ENCODE assay signal across 8 cellular contexts in the genomic region with DNA sequence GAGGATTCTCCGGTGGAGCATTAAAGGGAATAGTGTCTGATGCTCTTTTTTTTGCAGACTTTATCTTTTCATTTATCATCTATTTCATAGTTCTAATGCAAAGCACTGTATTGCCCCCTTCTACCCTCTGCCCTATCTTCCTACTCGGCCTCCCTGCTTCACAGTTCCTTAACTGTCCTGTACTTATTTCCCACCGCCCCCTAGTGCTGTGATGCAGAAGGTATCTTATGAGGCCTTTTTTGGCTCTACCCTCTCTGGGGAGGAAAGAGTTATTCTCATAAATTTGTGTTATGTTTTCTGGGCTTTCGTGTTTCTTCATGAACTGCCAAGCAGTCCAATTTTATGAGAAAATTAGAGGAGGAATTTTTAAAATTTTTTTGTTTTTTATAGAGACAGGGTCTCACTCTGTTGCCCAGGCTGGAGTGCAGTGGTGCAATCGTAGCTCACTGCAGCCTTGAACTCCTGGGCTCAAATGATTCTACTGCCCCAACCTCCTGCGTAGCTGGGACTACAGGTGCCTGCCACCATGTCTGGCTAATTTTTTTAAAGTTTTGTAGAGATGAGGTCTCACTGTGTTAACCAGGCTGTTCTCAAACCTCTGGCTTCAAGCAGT. TPM values are rescaled to one million over a fixed set of nuclear protein-coding genes. Genes with fewer than 3 reads are reported as not detected.
A peak's percentile ranks its signal among the peaks of the same experiment; 100 is the strongest.
DNase-seq lines count a peak whose midpoint lies in the region; ATAC-seq and TF ChIP-seq lines count a peak whose summit lies in the region.

No MANE protein-coding gene starts in this region.

- peak overlapping the region; percentile 49 for H2BK5ac ChIP-seq in IMR-90 (ENCODE audit: low read depth, low read length, poor library complexity, severe bottlenecking)

- H2BK15ac ChIP-seq in IMR-90 (ENCODE audit: low read depth, low read length): no peak overlapping the region

- H3K9me2 ChIP-seq in PC-9 (ENCODE audit: insufficient read depth): no peaks in the 10 kb centered on the region

- peak overlapping the region; percentile 25; the same call in 1 of the 2 replicates for H3K23ac ChIP-seq in IMR-90 (ENCODE audit: low read depth, low read length)

- no TSS peak for BruUV-seq in IMR-90 (replicated peaks; lab: Mats Ljungman, UMichigan)
- no TSS peak for BruUV-seq in PC-9 (replicated peaks; lab: Mats Ljungman, UMichigan)

- TF ChIP-seq CTCF in AG09319 (IDR thresholded peaks at IDR 0.05; ENCODE audit: low read depth, low read length) (peak; percentile 77), IMR-90 (conservative IDR thresholded peaks at IDR 0.05; ENCODE audit: low read depth, low read length) (peak; percentile 69), PC-9 (conservative IDR thresholded peaks at IDR 0.05) (peak; percentile 83), heart left ventricle (IDR thresholded peaks at IDR 0.05) (peak in 11 of 12 donors; percentile 29 to 64 (median 55)), prostate gland (IDR thresholded peaks at IDR 0.05) (peak in 3 of 4 experiments; percentile 30 to 71 (median 63))

- H2AK9ac ChIP-seq in IMR-90 (replicated peaks; ENCODE audit: low read depth, low read length, poor library complexity): no peak overlapping the region

- H3K36me3 ChIP-seq in IMR-90 (ENCODE audit: control insufficient read depth, insufficient read depth, low read length): peaks cover 14% of the 10 kb centered on the region
- 0 out of 2 replicates have a peak, but pooled peaks cover 3% of the 10 kb centered on the region for H3K36me3 ChIP-seq in PC-9 (ENCODE audit: low read depth)
- peaks cover 0 to 35% (median 18%) of the 10 kb centered on the region in 9 donors for H3K36me3 ChIP-seq in heart left ventricle
- no peaks in the 10 kb centered on the region for H3K36me3 ChIP-seq in prostate gland

- H3K4me3 Mint-ChIP-seq in activated naive CD8-positive, alpha-beta T cell treated with anti-CD3 and anti-CD28 coated beads, Interleukin-2, amount 10 ng/mL, durations not matched to agents 7 days and 5 days: peak overlapping the region; percentile 99

- WGBS in IMR-90 (ENCODE audit: extremely low coverage in 2 of 2, insufficient read length in 1 of 2), 2 experiments: 50% methylated on average over 2 of the region's 6 CpGs; no CpG with 5 or more reads in 1 of the 2 experiments
- WGBS in heart left ventricle, 4 donors: 27 to 30% (median 28%) methylated on average over 6 of the region's 6 CpGs
- 8% methylated on average over 6 of the region's 6 CpGs for WGBS in prostate gland

- no peaks in the 10 kb centered on the region for H3K9me3 ChIP-seq in IMR-90 (ENCODE audit: control insufficient read depth, insufficient read depth, low read length)
- H3K9me3 ChIP-seq in PC-9 (ENCODE audit: insufficient read depth, low read depth): no peaks in the 10 kb centered on the region
- H3K9me3 ChIP-seq in heart left ventricle: no peaks in the 10 kb centered on the region
- no peaks in the 10 kb centered on the region for H3K9me3 ChIP-seq in prostate gland

- dilution Hi-C loops in IMR-90 (cut with HindIII; ENCODE audit: low sequenced_read_pairs, unreplicated experiment): no loop called here

- H4K20me1 ChIP-seq in IMR-90 (ENCODE audit: insufficient read depth, low read length): peaks cover 6% of the 10 kb centered on the region; the same call in 1 of the 2 replicates
- H4K20me1 ChIP-seq in PC-9 (ENCODE audit: insufficient read depth): 0 out of 2 replicates have a peak, but pooled peaks cover 7% of the 10 kb centered on the region

- H2AK5ac ChIP-seq in IMR-90 (ENCODE audit: low read depth, low read length): no peak overlapping the region

- no peak overlapping the region for H3K56ac ChIP-seq in IMR-90 (ENCODE audit: extremely low read depth, insufficient read depth, low read length)

- DNase-seq in AG09319 (ENCODE audit: extremely low read depth, low read depth): no peak
- DNase-seq in IMR-90: peak; percentile 69
- DNase-seq in PC-9: peak; percentile 43 to 57
- no peak for DNase-seq in activated naive CD8-positive, alpha-beta T cell treated with anti-CD3 and anti-CD28 coated beads, Interleukin-2, amount 10 ng/mL, durations not matched to agents 7 days and 5 days
- peak in 2 of 5 donors; percentile 33 to 60 for DNase-seq in heart left ventricle
- DNase-seq in prostate gland (ENCODE audit: low spot score): peak; percentile 36

- no peak overlapping the region for H4K91ac ChIP-seq in IMR-90 (ENCODE audit: insufficient read depth, low read depth, low read length)

- H3K27ac Mint-ChIP-seq in activated naive CD8-positive, alpha-beta T cell treated with anti-CD3 and anti-CD28 coated beads, Interleukin-2, amount 10 ng/mL, durations not matched to agents 7 days and 5 days: peak overlapping the region; percentile 99

- H3K79me1 ChIP-seq in IMR-90 (ENCODE audit: low read depth in 1 of 2, low read length in 2 of 2): peaks cover 11 to 35% of the 10 kb centered on the region in 2 experiments

- H3K4ac ChIP-seq in IMR-90 (ENCODE audit: low read depth, low read length): peak overlapping the region; percentile 68; the same call in 1 of the 2 replicates

- peak overlapping the region; percentile 61 for H3K4me3 ChIP-seq in IMR-90 (ENCODE audit: insufficient read depth, low read depth, low read length)
- peak overlapping the region; percentile 78 for H3K4me3 ChIP-seq in PC-9
- peak overlapping the region; percentile 53 to 90 (median 72) for H3K4me3 ChIP-seq in heart left ventricle
- H3K4me3 ChIP-seq in prostate gland: peak overlapping the region; percentile 44 to 70

- H3K18ac ChIP-seq in IMR-90 (ENCODE audit: low read depth, low read length): no peak overlapping the region

- H2BK120ac ChIP-seq in IMR-90 (ENCODE audit: low read depth, low read length): no peak overlapping the region

- peak overlapping the region; percentile 72 for H3K4me2 ChIP-seq in IMR-90 (ENCODE audit: low read depth, low read length)
- peak overlapping the region; percentile 83 for H3K4me2 ChIP-seq in PC-9

- H3K14ac ChIP-seq in IMR-90 (replicated peaks; ENCODE audit: low read depth, low read length): no peak overlapping the region

- in situ Hi-C loops in IMR-90 (cut with MboI; ENCODE audit: low sequenced_read_pairs): no loop called here

- intact Hi-C loops in IMR-90 (cut with micrococcal nuclease) (loop anchor here (1.0 kb wide), 1 partner anchor 73 kb away; no protein-coding TSS in a partner anchor), PC-9 (cut with micrococcal nuclease; ENCODE audit: unreplicated experiment) (loop anchor here (1.0 kb wide), 2 partner anchors 73 to 228 kb away; no protein-coding TSS in a partner anchor), heart left ventricle (cut with DNase I) (loop anchor here in 3 of 10 donors (2.0 kb wide), 2 partner anchors 17 to 19 kb away; a partner anchor contains a TSS), prostate gland (cut with DNase I) (no loop called here)

- no peak overlapping the region for H2BK20ac ChIP-seq in IMR-90 (ENCODE audit: low read depth, low read length)

- no peaks in the 10 kb centered on the region for H3K27me3 ChIP-seq in IMR-90 (ENCODE audit: control insufficient read depth, insufficient read depth, low read length)
- H3K27me3 ChIP-seq in PC-9 (ENCODE audit: insufficient read depth, low read depth): no peaks in the 10 kb centered on the region
- no peaks in the 10 kb centered on the region for H3K27me3 ChIP-seq in heart left ventricle
- no peaks in the 10 kb centered on the region for H3K27me3 ChIP-seq in prostate gland (replicated peaks; ENCODE audit: insufficient read depth)

- POLR2A ChIA-PET in IMR-90 (lab: Charles Lee; ENCODE audit: unreplicated experiment) (no interaction called here), PC-9 (lab: Charles Lee; ENCODE audit: unreplicated experiment) (no interaction called here)
- POLR2A ChIA-PET in activated naive CD8-positive, alpha-beta T cell treated with anti-CD3 and anti-CD28 coated beads, Interleukin-2, amount 10 ng/mL, durations not matched to agents 7 days and 5 days (lab: Charles Lee): interaction anchor here (1.3 to 3.5 kb wide), 3 partner anchors 18 to 122 kb away, joined by 6 to 23 read pairs (median 22); a partner anchor contains a TSS

- peaks cover 8% of the 10 kb centered on the region for H3F3A ChIP-seq in PC-9 (ENCODE audit: insufficient read depth, low read depth)

- TF ChIP-seq POLR2A in IMR-90 (IDR thresholded peaks at IDR 0.05; ENCODE audit: low read depth, low read length): no peak
- no peak for TF ChIP-seq POLR2A in heart left ventricle (IDR thresholded peaks at IDR 0.05)
- TF ChIP-seq POLR2A in prostate gland (IDR thresholded peaks at IDR 0.05): no peak

- TF ChIP-seq RAD21 in IMR-90 (IDR thresholded peaks at IDR 0.05; ENCODE audit: low read length): peak; percentile 67

- peaks cover 20% of the 10 kb centered on the region for H3K4me1 Mint-ChIP-seq in activated naive CD8-positive, alpha-beta T cell treated with anti-CD3 and anti-CD28 coated beads, Interleukin-2, amount 10 ng/mL, durations not matched to agents 7 days and 5 days

- no peak overlapping the region for H2AFZ ChIP-seq in IMR-90 (replicated peaks; ENCODE audit: low read length, poor library complexity)
- H2AFZ ChIP-seq in PC-9: peak overlapping the region; percentile 85

- H3K79me2 ChIP-seq in PC-9 (ENCODE audit: low read depth): peaks cover 33% of the 10 kb centered on the region

- ATAC-seq in GM18858 (IDR thresholded peaks at IDR 0.05; ENCODE audit: unreplicated experiment) (peak; percentile 26), IMR-90 (ENCODE audit: low read depth) (peak; percentile 60), heart left ventricle (peak in 2 of 4 donors; percentile 47 to 50), GM19324 (IDR thresholded peaks at IDR 0.05; ENCODE audit: low FRiP score, unreplicated experiment) (no peak)
- ATAC-seq in activated naive CD8-positive, alpha-beta T cell treated with anti-CD3 and anti-CD28 coated beads, Interleukin-2, amount 10 ng/mL, durations not matched to agents 7 days and 5 days (ENCODE audit: low read depth): peak; percentile 18

- peaks cover 9% of the 10 kb centered on the region for H3K36me3 Mint-ChIP-seq in activated naive CD8-positive, alpha-beta T cell treated with anti-CD3 and anti-CD28 coated beads, Interleukin-2, amount 10 ng/mL, durations not matched to agents 7 days and 5 days

- H3K9ac ChIP-seq in IMR-90 (ENCODE audit: low read depth, low read length): peak overlapping the region; percentile 69

- no peaks in the 10 kb centered on the region for H3K4me1 ChIP-seq in IMR-90 (ENCODE audit: control insufficient read depth, insufficient read depth, low read length)
- peaks cover 16% of the 10 kb centered on the region for H3K4me1 ChIP-seq in PC-9 (replicated peaks; ENCODE audit: insufficient read depth)
- H3K4me1 ChIP-seq in heart left ventricle: peaks cover 0 to 23% (median 17%) of the 10 kb centered on the region in 12 donors
- no peaks in the 10 kb centered on the region for H3K4me1 ChIP-seq in prostate gland (replicated peaks)

- H3K9me1 ChIP-seq in IMR-90 (ENCODE audit: insufficient read depth, low read length): no peaks in the 10 kb centered on the region

- H3K27ac ChIP-seq in IMR-90 (ENCODE audit: insufficient read depth, low read length) (peak overlapping the region; percentile 49; the same call in 1 of the 2 replicates), PC-9 (no peak overlapping the region), heart left ventricle (peak overlapping the region in 11 of 12 donors; percentile 88 to 98 (median 95)), prostate gland (peak overlapping the region in 1 of 2 donors; percentile 92)

- CTCF ChIA-PET in IMR-90 (lab: Yijun Ruan, JAX): interaction anchor here (0.7 to 1.2 kb wide), 4 partner anchors 13 to 134 kb away, joined by 3 to 4 read pairs (median 4); no protein-coding TSS in a partner anchor
- CTCF ChIA-PET in PC-9 (lab: Charles Lee): interaction anchor here (1.1 to 1.2 kb wide), 2 partner anchors 18 to 29 kb away, joined by 3 read pairs; no protein-coding TSS in a partner anchor

- no peaks in the 10 kb centered on the region for H3K27me3 Mint-ChIP-seq in activated naive CD8-positive, alpha-beta T cell treated with anti-CD3 and anti-CD28 coated beads, Interleukin-2, amount 10 ng/mL, durations not matched to agents 7 days and 5 days

- H4K5ac ChIP-seq in IMR-90 (ENCODE audit: low read depth, low read length): no peak overlapping the region

- H4K8ac ChIP-seq in IMR-90 (ENCODE audit: low read depth in 2 of 2, low read length in 2 of 2): peak overlapping the region; percentile 69 to 86

- no peaks in the 10 kb centered on the region for H3K9me3 Mint-ChIP-seq in activated naive CD8-positive, alpha-beta T cell treated with anti-CD3 and anti-CD28 coated beads, Interleukin-2, amount 10 ng/mL, durations not matched to agents 7 days and 5 days

RNA-seq across cellular contexts. Expression of a gene that starts 1.2 kb away (rescaled TPM):
- 20.0 and 20.3 TPM in 2 replicates for total RNA-seq in IMR-90 (2012; rRNA removed)
- polyA plus RNA-seq in IMR-90 (2012; rRNA removed): 23.2 and 25.5 TPM in 2 replicates
- 12.3 and 33.6 TPM in 2 replicates for polyA plus RNA-seq in IMR-90 (2012; cell fraction: cytosol; rRNA removed)
- 88.1 and 99.1 TPM in 2 replicates for polyA plus RNA-seq in IMR-90 (2012; cell fraction: nucleus; rRNA removed; ENCODE audit: low replicate concordance)
- 33.3 and 41.3 TPM in 2 replicates for total RNA-seq in PC-9 (2021)
- 10 to 100 TPM; 66.2 to 66.8 TPM for total RNA-seq in activated naive CD8-positive, alpha-beta T cell treated with anti-CD3 and anti-CD28 coated beads, Interleukin-2, amount 10 ng/mL, durations not matched to agents 7 days and 5 days
- 10 to 100 TPM in 6 of 9 donors, 1 to 10 TPM in 3; 7.6 to 21.7 (median 12.1) TPM for total RNA-seq in heart left ventricle
- polyA plus RNA-seq in heart left ventricle: 10 to 100 TPM; 10.2 to 15.6 TPM
- total RNA-seq in prostate gland: 10 to 100 TPM; 41.5 to 46.5 TPM

RNA-seq across cellular contexts. Expression of a gene that starts 18.9 kb away (rescaled TPM):
- 36.0 and 44.2 TPM in 2 replicates for total RNA-seq in IMR-90 (2012; rRNA removed)
- 31.4 and 35.7 TPM in 2 replicates for polyA plus RNA-seq in IMR-90 (2012; rRNA removed)
- 15.7 and 19.1 TPM in 2 replicates for polyA plus RNA-seq in IMR-90 (2012; cell fraction: cytosol; rRNA removed)
- 19.1 and 24.9 TPM in 2 replicates for polyA plus RNA-seq in IMR-90 (2012; cell fraction: nucleus; rRNA removed; ENCODE audit: low replicate concordance)
- 189 and 226 TPM in 2 replicates for total RNA-seq in PC-9 (2021)
- total RNA-seq in activated naive CD8-positive, alpha-beta T cell treated with anti-CD3 and anti-CD28 coated beads, Interleukin-2, amount 10 ng/mL, durations not matched to agents 7 days and 5 days: 10 to 100 TPM; 62.3 to 67.7 TPM
- 10 to 100 TPM; 25.8 to 76.2 (median 44.0) TPM for total RNA-seq in heart left ventricle
- 10 to 100 TPM; 25.4 to 84.9 TPM for polyA plus RNA-seq in heart left ventricle
- total RNA-seq in prostate gland: 10 to 100 TPM; 55.2 to 87.0 TPM

RNA-seq across cellular contexts. Expression of a gene that starts 21.2 kb away (rescaled TPM):
- total RNA-seq in IMR-90 (2012; rRNA removed): 0.18 and 0.28 TPM in 2 replicates
- 0.19 and 0.27 TPM in 2 replicates for polyA plus RNA-seq in IMR-90 (2012; rRNA removed)
- 0.01 and 0.27 TPM in 2 replicates for polyA plus RNA-seq in IMR-90 (2012; cell fraction: cytosol; rRNA removed)
- polyA plus RNA-seq in IMR-90 (2012; cell fraction: nucleus; rRNA removed; ENCODE audit: low replicate concordance): 0.14 and 0.28 TPM in 2 replicates
- not detected in 2 replicates for total RNA-seq in PC-9 (2021)
- not detected for total RNA-seq in activated naive CD8-positive, alpha-beta T cell treated with anti-CD3 and anti-CD28 coated beads, Interleukin-2, amount 10 ng/mL, durations not matched to agents 7 days and 5 days
- total RNA-seq in heart left ventricle: 1 to 10 TPM; 1.9 to 3.1 (median 2.1) TPM
- 1 to 10 TPM; 1.9 to 2.1 TPM for polyA plus RNA-seq in heart left ventricle
- 1 to 10 TPM in 1 of 2 donors, under 1 TPM in 1; 0.18 to 8.7 TPM for total RNA-seq in prostate gland

RNA-seq across cellular contexts. Expression of a gene that starts 43.2 kb away (rescaled TPM):
- total RNA-seq in IMR-90 (2012; rRNA removed) (not detected in 2 replicates), PC-9 (2021) (not detected in 2 replicates), heart left ventricle (not detected), prostate gland (under 1 TPM in 1 of 2 donors, not detected in 1; 0.85 TPM)
- polyA plus RNA-seq in IMR-90 (2012; rRNA removed) (not detected in 2 replicates), heart left ventricle (not detected)
- not detected in 2 replicates for polyA plus RNA-seq in IMR-90 (2012; cell fraction: cytosol; rRNA removed)
- polyA plus RNA-seq in IMR-90 (2012; cell fraction: nucleus; rRNA removed; ENCODE audit: low replicate concordance): not detected in 2 replicates
- under 1 TPM in 1 of 2 experiments, not detected in 1; 0.34 TPM for total RNA-seq in activated naive CD8-positive, alpha-beta T cell treated with anti-CD3 and anti-CD28 coated beads, Interleukin-2, amount 10 ng/mL, durations not matched to agents 7 days and 5 days

Comparison
In these comparisons a context has a peak if more than half of its experiments do, and no peak if none do; other contexts are left out.
1. DNase-seq: peak in IMR-90 (single experiment), PC-9 (2 of 2) and prostate gland (single experiment); none in AG09319 (single experiment) and activated naive CD8-positive, alpha-beta T cell treated with anti-CD3 and anti-CD28 coated beads, Interleukin-2, amount 10 ng/mL, durations not matched to agents 7 days and 5 days (single experiment).
2. Peak in every context shown above with its lines, with median percentiles within 50 percentile points of each other: CTCF ChIP-seq and H3K4me3 ChIP-seq.